Comparison of ENCODE assay signal across 15 cellular contexts in the genomic region with DNA sequence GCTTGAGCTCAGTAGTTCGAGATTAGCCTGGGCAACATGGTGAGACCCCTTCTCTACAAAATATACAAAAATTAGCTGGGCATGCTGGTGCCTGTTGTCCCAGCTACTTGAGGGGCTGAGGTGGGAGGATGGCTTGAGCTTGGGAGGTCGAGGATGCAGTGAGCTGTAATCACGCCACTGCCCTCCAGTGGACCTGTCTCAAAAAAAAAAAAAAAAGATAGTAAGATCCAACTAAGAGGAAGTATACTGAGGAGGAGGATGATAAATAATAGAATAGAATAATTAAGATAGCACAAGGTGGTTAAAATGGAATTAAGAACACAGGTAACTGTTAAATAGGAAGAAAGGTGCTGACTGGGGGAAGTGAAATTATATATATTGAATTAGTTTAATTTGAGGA. TPM values are rescaled to one million over a fixed set of nuclear protein-coding genes. Genes with fewer than 3 reads are reported as not detected.
DNase-seq lines count a peak whose midpoint lies in the region; ATAC-seq and TF ChIP-seq lines count a peak whose summit lies in the region.
"Had no signal": no experiment of that assay in that cellular context is flagged by ENCODE, and none has a peak within 500 bp of the region (broad histone marks: within the 10 kb centered on the region; RNA-seq: fewer than 3 reads in every experiment).

No MANE protein-coding gene starts in this region.

- TF ChIP-seq POLR2A in suprapubic skin (IDR thresholded peaks at IDR 0.05) = no peak

- H3K4me1 ChIP-seq in Loucy (ENCODE audit: insufficient read depth, low read length, poor library complexity, severe bottlenecking) (no peaks in the 10 kb centered on the region), lower lobe of right lung (no peaks in the 10 kb centered on the region), suprapubic skin (no peaks in the 10 kb centered on the region)
- H3K4me1 ChIP-seq: pancreas had no signal

- H3K9me3 Mint-ChIP-seq in WTC11 = no peaks in the 10 kb centered on the region
- no peaks in the 10 kb centered on the region for H3K9me3 Mint-ChIP-seq in naive B cell
- H3K9me3 Mint-ChIP-seq: T-cell had no signal

- no peak overlapping the region for H3K4me3 Mint-ChIP-seq in WTC11
- H3K4me3 Mint-ChIP-seq in naive B cell = peak overlapping the region in 1 of 8 donors; percentile 10
- H3K4me3 Mint-ChIP-seq: T-cell had no signal

- CTCF ChIA-PET in WTC11 (lab: Charles Lee) = interaction anchor here (0.6 to 1.4 kb wide), 12 partner anchors 35 to 417 kb away, joined by 3 to 5 read pairs (median 3); a partner anchor contains a TSS

- TF ChIP-seq EP300 in suprapubic skin (IDR thresholded peaks at IDR 0.05) = no peak

- no peak overlapping the region for H3K4me3 ChIP-seq in Loucy (ENCODE audit: low read length, poor library complexity, severe bottlenecking)
- no peak overlapping the region for H3K4me3 ChIP-seq in lower lobe of right lung
- H3K4me3 ChIP-seq in suprapubic skin = no peak overlapping the region
- H3K4me3 ChIP-seq: pancreas had no signal

- H3K27me3 ChIP-seq in Loucy (ENCODE audit: insufficient read depth, low read length, poor library complexity, severe bottlenecking) = no peaks in the 10 kb centered on the region
- H3K27me3 ChIP-seq in lower lobe of right lung (ENCODE audit: low read depth) = no peaks in the 10 kb centered on the region
- H3K27me3 ChIP-seq in suprapubic skin = no peaks in the 10 kb centered on the region
- H3K27me3 ChIP-seq: pancreas had no signal

- POLR2A ChIA-PET in WTC11 (lab: Charles Lee) = no interaction called here

- WGBS in suprapubic skin = 81% methylated on average over 3 of the region's 3 CpGs

- H3K27me3 Mint-ChIP-seq in WTC11 (ENCODE audit: low read depth) (no peaks in the 10 kb centered on the region), naive B cell (no peaks in the 10 kb centered on the region)
- H3K27me3 Mint-ChIP-seq: T-cell had no signal

- H3K9ac ChIP-seq in Loucy (ENCODE audit: low read depth, low read length, poor library complexity, severe bottlenecking) = no peak overlapping the region

- no peaks in the 10 kb centered on the region for H3K9me2 ChIP-seq in Loucy (replicated peaks; ENCODE audit: low read depth, low read length)

- no peaks in the 10 kb centered on the region for H3K79me2 ChIP-seq in Loucy (ENCODE audit: insufficient read depth, low read length)

- intact Hi-C loops in lower lobe of right lung (cut with DNase I) = no loop called here

- H3K27ac ChIP-seq in lower lobe of right lung (no peak overlapping the region), suprapubic skin (no peak overlapping the region)
- H3K27ac ChIP-seq: pancreas had no signal

- no peaks in the 10 kb centered on the region for H3K36me3 ChIP-seq in Loucy (ENCODE audit: insufficient read depth, low read length)
- no peaks in the 10 kb centered on the region for H3K36me3 ChIP-seq in lower lobe of right lung
- no peaks in the 10 kb centered on the region for H3K36me3 ChIP-seq in suprapubic skin
- H3K36me3 ChIP-seq: pancreas had no signal

- H3K4me1 Mint-ChIP-seq in WTC11 (peaks cover 2% of the 10 kb centered on the region; the same call in 1 of the 2 replicates), naive B cell (peaks cover 9 to 16% (median 14%) of the 10 kb centered on the region in 3 donors)
- H3K4me1 Mint-ChIP-seq: T-cell had no signal

- no peak overlapping the region for H3K4me2 ChIP-seq in Loucy (ENCODE audit: low read depth, low read length, poor library complexity, severe bottlenecking)

- TF ChIP-seq CTCF in Loucy (conservative IDR thresholded peaks at IDR 0.05; ENCODE audit: low read length) = peak; percentile 43
- TF ChIP-seq CTCF in WTC11 (IDR thresholded peaks at IDR 0.05) = no peak
- no peak for TF ChIP-seq CTCF in lower lobe of right lung (IDR thresholded peaks at IDR 0.05)
- no peak for TF ChIP-seq CTCF in suprapubic skin (IDR thresholded peaks at IDR 0.05)

- H3K27ac Mint-ChIP-seq in WTC11 (no peak overlapping the region), naive B cell (peak overlapping the region in 2 of 6 donors; percentile 39 to 85)
- H3K27ac Mint-ChIP-seq: T-cell had no signal

- H3K36me3 Mint-ChIP-seq in WTC11 (no peaks in the 10 kb centered on the region), naive B cell (no peaks in the 10 kb centered on the region)
- H3K36me3 Mint-ChIP-seq: T-cell had no signal

- H3K9me3 ChIP-seq in Loucy (ENCODE audit: insufficient read depth, low read depth, low read length) (no peaks in the 10 kb centered on the region), lower lobe of right lung (no peaks in the 10 kb centered on the region), suprapubic skin (no peaks in the 10 kb centered on the region)
- H3K9me3 ChIP-seq: pancreas had no signal

- no peaks in the 10 kb centered on the region for H4K20me1 ChIP-seq in Loucy (ENCODE audit: insufficient read depth, low read length, poor library complexity, severe bottlenecking)

- ATAC-seq in WTC11 = peak; percentile 47
- ATAC-seq in naive B cell (ENCODE audit: low read depth in 2 of 2) = peak; percentile 14 to 57
- ATAC-seq in lower lobe of right lung = no peak
- ATAC-seq in GM21390 (IDR thresholded peaks at IDR 0.05; ENCODE audit: unreplicated experiment) = no peak
- ATAC-seq: pancreas, T-cell had no signal

- DNase-seq in NCI-H748 (lab: John Stamatoyannopoulos, UW; ENCODE audit: unreplicated experiment) (peak; percentile 4), NCI-H748 treated with DMSO at 0.1 percent for 48 hours (lab: John Stamatoyannopoulos, UW) (no peak), WTC11 (ENCODE audit: low spot score) (no peak), naive B cell (peak; percentile 3), lower lobe of right lung (no peak), suprapubic skin (ENCODE audit: low spot score in 2 of 2) (no peak)
- DNase-seq: activated CD4-positive, alpha-beta T cell treated with anti-CD3 and anti-CD28 coated beads, Interleukin-2, amount 50 U/mL, for 1 hour; aorta; head of caudate nucleus; NCI-H2029; pancreas; stimulated activated CD4-positive, alpha-beta T cell treated with anti-CD3 and anti-CD28 coated beads, Interleukin-15, amount 100 ng/mL, for 24 hours; T-cell had no signal

- H3F3A ChIP-seq in Loucy (ENCODE audit: low read depth) = no peaks in the 10 kb centered on the region

- no peak overlapping the region for H2AFZ ChIP-seq in Loucy (ENCODE audit: low read length)

TF ChIP-seq in WTC11, 78 proteins besides CTCF, POLR2A, EP300 and RAD21:
- TF ChIP-seq ZNF121 (CRISPR knock-in tag; IDR thresholded peaks at IDR 0.05) = 0 out of 2 replicates have a peak, but pooled peaks have one; percentile 31
- TF ChIP-seq NFE2L1 (CRISPR knock-in tag; IDR thresholded peaks at IDR 0.05) = no peak
TF ChIP-seq in WTC11: peak in this region for 1.

RNA-seq across cellular contexts. Expression of a gene that starts 37.0 kb away (rescaled TPM):
- 17.1 to 28.2 TPM (median 21.2 TPM) in 3 replicates for total RNA-seq in WTC11 (2021)
- 10 to 100 TPM in 5 of 6 donors, 1 to 10 TPM in 1; 6.0 to 23.8 (median 12.4) TPM for polyA plus RNA-seq in naive B cell (ENCODE audit: low read depth in 6 of 6)
- 43.5 TPM for total RNA-seq in lower lobe of right lung
- 10 to 100 TPM; 37.0 to 95.1 (median 55.7) TPM for total RNA-seq in suprapubic skin

Comparison
In these comparisons a context has a peak if more than half of its experiments do, and no peak if none do; other contexts are left out.
1. DNase-seq: peak in NCI-H748 (single experiment) and naive B cell (single experiment); none in NCI-H748 treated with DMSO at 0.1 percent for 48 hours (single experiment), WTC11 (single experiment), lower lobe of right lung (single experiment) and suprapubic skin (0 of 2).
2. ATAC-seq: peak in WTC11 (single experiment) and naive B cell (2 of 2); none in lower lobe of right lung (0 of 2) and GM21390 (single experiment).